Comparison of ENCODE assay signal across 8 cellular contexts in the genomic region with DNA sequence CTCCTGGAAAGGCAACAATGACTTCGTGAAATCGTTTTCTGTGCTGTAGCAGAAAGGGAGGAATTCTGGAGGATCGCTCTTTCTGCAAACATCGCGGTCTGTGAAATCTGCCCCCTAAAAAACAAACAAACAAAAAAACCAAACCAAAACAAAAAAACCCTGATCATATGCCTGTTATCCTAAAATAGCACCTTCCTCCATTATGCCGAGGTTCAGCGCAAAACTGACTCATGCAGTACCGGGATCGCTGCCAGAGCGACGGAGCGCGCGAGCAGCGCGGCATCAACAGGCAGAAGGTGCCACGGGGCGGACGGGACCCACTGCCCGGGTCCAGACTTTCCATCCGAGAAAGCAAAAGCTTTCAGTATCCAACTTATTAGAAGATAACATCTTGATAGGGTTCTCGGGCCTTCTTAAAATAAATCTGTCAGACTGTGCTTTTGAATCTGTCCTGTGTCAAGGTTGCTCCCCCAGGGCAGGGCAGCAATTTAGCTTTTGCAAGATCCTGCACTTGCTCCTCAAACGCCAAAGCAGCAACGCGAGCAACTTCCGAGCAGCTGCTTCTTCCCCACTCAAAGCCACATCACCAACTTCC.
DNase-seq lines count a peak whose midpoint lies in the region; ATAC-seq and TF ChIP-seq lines count a peak whose summit lies in the region.

No MANE protein-coding gene starts in this region.

- H3K4me3 Mint-ChIP-seq in activated naive CD8-positive, alpha-beta T cell treated with anti-CD3 and anti-CD28 coated beads, Interleukin-2, amount 10 ng/mL, durations not matched to agents 7 days and 5 days: peak overlapping the region; percentile 5

- no peaks in the 10 kb centered on the region for H3K9me3 ChIP-seq in heart right ventricle
- no peaks in the 10 kb centered on the region for H3K9me3 ChIP-seq in skeletal muscle satellite cell (replicated peaks; ENCODE audit: low read length)
- H3K9me3 ChIP-seq in OCI-LY7 (ENCODE audit: low read length): no peaks in the 10 kb centered on the region

- no peak overlapping the region for H2AFZ ChIP-seq in OCI-LY7 (ENCODE audit: low read length)

- H3K27me3 ChIP-seq in heart right ventricle (peaks cover 0 to 9% (median 0%) of the 10 kb centered on the region in 7 donors), skeletal muscle satellite cell (ENCODE audit: control insufficient read depth, insufficient read depth, low read length) (peaks cover 21% of the 10 kb centered on the region)

- H3K36me3 Mint-ChIP-seq in activated naive CD8-positive, alpha-beta T cell treated with anti-CD3 and anti-CD28 coated beads, Interleukin-2, amount 10 ng/mL, durations not matched to agents 7 days and 5 days: no peaks in the 10 kb centered on the region

- BruUV-seq in OCI-LY7 (replicated peaks; lab: Mats Ljungman, UMichigan): no TSS peak

- CTCF ChIA-PET in OCI-LY7 (lab: Charles Lee; ENCODE audit: unreplicated experiment): no interaction called here

- no peak overlapping the region for H3K27ac Mint-ChIP-seq in activated naive CD8-positive, alpha-beta T cell treated with anti-CD3 and anti-CD28 coated beads, Interleukin-2, amount 10 ng/mL, durations not matched to agents 7 days and 5 days

- H3K4me3 ChIP-seq in heart right ventricle (peak overlapping the region in 9 of 10 donors; percentile 21 to 53 (median 49)), skeletal muscle satellite cell (ENCODE audit: low read length) (peak overlapping the region; percentile 57), OCI-LY7 (ENCODE audit: low read depth, low read length, poor library complexity, severe bottlenecking) (no peak overlapping the region)

- no peaks in the 10 kb centered on the region for H3K9me3 Mint-ChIP-seq in activated naive CD8-positive, alpha-beta T cell treated with anti-CD3 and anti-CD28 coated beads, Interleukin-2, amount 10 ng/mL, durations not matched to agents 7 days and 5 days

- H4K20me1 ChIP-seq in OCI-LY7 (ENCODE audit: insufficient read depth, low read length): no peaks in the 10 kb centered on the region

- H3K4me1 Mint-ChIP-seq in activated naive CD8-positive, alpha-beta T cell treated with anti-CD3 and anti-CD28 coated beads, Interleukin-2, amount 10 ng/mL, durations not matched to agents 7 days and 5 days: no peaks in the 10 kb centered on the region

- H3K27me3 Mint-ChIP-seq in activated naive CD8-positive, alpha-beta T cell treated with anti-CD3 and anti-CD28 coated beads, Interleukin-2, amount 10 ng/mL, durations not matched to agents 7 days and 5 days: peaks cover 14% of the 10 kb centered on the region

- H3K9ac ChIP-seq in skeletal muscle satellite cell (ENCODE audit: low read depth, low read length): peak overlapping the region; percentile 14

- intact Hi-C loops in heart right ventricle (cut with DNase I): loop anchor here in 5 of 10 donors (2.0 to 10.0 kb wide), 7 partner anchors 66 to 1004 kb away; a partner anchor contains a TSS
- intact Hi-C loops in OCI-LY7 (cut with micrococcal nuclease; ENCODE audit: unreplicated experiment): no loop called here

- no peaks in the 10 kb centered on the region for H3K36me3 ChIP-seq in heart right ventricle
- H3K36me3 ChIP-seq in skeletal muscle satellite cell (ENCODE audit: insufficient read depth, low read length): no peaks in the 10 kb centered on the region
- H3K36me3 ChIP-seq in OCI-LY7 (ENCODE audit: insufficient read depth, low read length): no peaks in the 10 kb centered on the region

- no peaks in the 10 kb centered on the region for H3K9me2 ChIP-seq in OCI-LY7 (ENCODE audit: insufficient read depth, low read length)

- POLR2A ChIA-PET in activated naive CD8-positive, alpha-beta T cell treated with anti-CD3 and anti-CD28 coated beads, Interleukin-2, amount 10 ng/mL, durations not matched to agents 7 days and 5 days (lab: Charles Lee): no interaction called here
- POLR2A ChIA-PET in OCI-LY7 (lab: Charles Lee): interaction anchor here (1.0 kb wide), 1 partner anchor 106 kb away, joined by 5 read pairs; no protein-coding TSS in a partner anchor

- H3K4me1 ChIP-seq in heart right ventricle (peaks cover 0 to 21% (median 12%) of the 10 kb centered on the region in 9 donors), skeletal muscle satellite cell (ENCODE audit: control insufficient read depth, insufficient read depth, low read length) (no peaks in the 10 kb centered on the region), OCI-LY7 (ENCODE audit: insufficient read depth, low read length, poor library complexity, severe bottlenecking) (no peaks in the 10 kb centered on the region)

- H3K27ac ChIP-seq in heart right ventricle: peak overlapping the region; percentile 57 to 88 (median 76)
- no peak overlapping the region for H3K27ac ChIP-seq in OCI-LY7 (ENCODE audit: low read depth, low read length, poor library complexity, severe bottlenecking)

- peak overlapping the region; percentile 81 for H3K4me2 ChIP-seq in skeletal muscle satellite cell (ENCODE audit: low read length)
- H3K4me2 ChIP-seq in OCI-LY7 (ENCODE audit: low read length): no peak overlapping the region

- no peak for ATAC-seq in activated naive CD8-positive, alpha-beta T cell treated with anti-CD3 and anti-CD28 coated beads, Interleukin-2, amount 10 ng/mL, durations not matched to agents 7 days and 5 days (ENCODE audit: low read depth)
- ATAC-seq in heart right ventricle: peak; percentile 73 to 92 (median 90)
- ATAC-seq in GM21786 (IDR thresholded peaks at IDR 0.05; ENCODE audit: unreplicated experiment): no peak

- DNase-seq in DMS153 (lab: John Stamatoyannopoulos, UW): peak; percentile 51
- DNase-seq in NCI-H1105 (lab: John Stamatoyannopoulos, UW): peak; percentile 78
- DNase-seq in activated naive CD8-positive, alpha-beta T cell treated with anti-CD3 and anti-CD28 coated beads, Interleukin-2, amount 10 ng/mL, durations not matched to agents 7 days and 5 days: no peak
- DNase-seq in heart right ventricle: peak; percentile 70 to 80
- DNase-seq in OCI-LY7 (ENCODE audit: low spot score): no peak
- no peak for DNase-seq in NCI-H187 (lab: John Stamatoyannopoulos, UW)

- TF ChIP-seq CTCF in heart right ventricle (IDR thresholded peaks at IDR 0.05) (no peak), OCI-LY7 (conservative IDR thresholded peaks at IDR 0.05; ENCODE audit: low read length) (no peak)

- WGBS in heart right ventricle, 2 donors: 12 to 17% methylated on average over 26 of the region's 26 CpGs

- H3K79me2 ChIP-seq in OCI-LY7 (ENCODE audit: insufficient read depth, low read depth, low read length): no peaks in the 10 kb centered on the region

Comparison
In these comparisons a context has a peak if more than half of its experiments do, and no peak if none do; other contexts are left out.
1. DNase-seq: peak in DMS153 (single experiment), NCI-H1105 (single experiment) and heart right ventricle (2 of 2); none in activated naive CD8-positive, alpha-beta T cell treated with anti-CD3 and anti-CD28 coated beads, Interleukin-2, amount 10 ng/mL, durations not matched to agents 7 days and 5 days (single experiment), OCI-LY7 (single experiment) and NCI-H187 (0 of 2).
2. ATAC-seq: peak in heart right ventricle (8 of 8); none in activated naive CD8-positive, alpha-beta T cell treated with anti-CD3 and anti-CD28 coated beads, Interleukin-2, amount 10 ng/mL, durations not matched to agents 7 days and 5 days (single experiment) and GM21786 (single experiment).